ENCODE assay signal across 8 cellular contexts in genomic region chr5:179762079-179762780, GRCh38. TPM values are rescaled to one million over a fixed set of nuclear protein-coding genes. Genes with fewer than 3 reads are reported as not detected.
DNase-seq lines count a peak whose midpoint lies in the region; ATAC-seq and TF ChIP-seq lines count a peak whose summit lies in the region.

No MANE protein-coding gene starts in this region.

- H3K27me3 ChIP-seq in MG63 (no peaks in the 10 kb centered on the region), iPS-15b (ENCODE audit: control insufficient read depth, insufficient read depth, low read length) (no peaks in the 10 kb centered on the region), thyroid gland (no peaks in the 10 kb centered on the region)

- H3K4me1 ChIP-seq in iPS-15b (ENCODE audit: control insufficient read depth, insufficient read depth, low read length) (peaks cover 16% of the 10 kb centered on the region), thyroid gland (peaks cover 26 to 44% of the 10 kb centered on the region in 2 donors)

- no peak for TF ChIP-seq CTCF in thyroid gland (IDR thresholded peaks at IDR 0.05)

- H3K4me3 Mint-ChIP-seq in activated CD4-positive, alpha-beta T cell treated with anti-CD3 and anti-CD28 coated beads, Interleukin-2, amount 10 ng/mL, durations not matched to agents 7 days and 5 days, result no peak overlapping the region
- no peak overlapping the region for H3K4me3 Mint-ChIP-seq in activated CD8-positive, alpha-beta T cell treated with anti-CD3 and anti-CD28 coated beads, Interleukin-2, amount 10 ng/mL, durations not matched to agents 7 days and 5 days

- H3K9me3 Mint-ChIP-seq in activated CD4-positive, alpha-beta T cell treated with anti-CD3 and anti-CD28 coated beads, Interleukin-2, amount 10 ng/mL, durations not matched to agents 7 days and 5 days, result no peaks in the 10 kb centered on the region
- H3K9me3 Mint-ChIP-seq in activated CD8-positive, alpha-beta T cell treated with anti-CD3 and anti-CD28 coated beads, Interleukin-2, amount 10 ng/mL, durations not matched to agents 7 days and 5 days (ENCODE audit: insufficient read depth), result no peaks in the 10 kb centered on the region

- no peak for TF ChIP-seq POLR2A in thyroid gland (IDR thresholded peaks at IDR 0.05)

- H3K4me1 Mint-ChIP-seq in activated CD4-positive, alpha-beta T cell treated with anti-CD3 and anti-CD28 coated beads, Interleukin-2, amount 10 ng/mL, durations not matched to agents 7 days and 5 days, result peaks cover 60% of the 10 kb centered on the region
- H3K4me1 Mint-ChIP-seq in activated CD8-positive, alpha-beta T cell treated with anti-CD3 and anti-CD28 coated beads, Interleukin-2, amount 10 ng/mL, durations not matched to agents 7 days and 5 days (ENCODE audit: low read depth), result peaks cover 44% of the 10 kb centered on the region

- peaks cover 20% of the 10 kb centered on the region for H3K36me3 ChIP-seq in MG63
- peaks cover 17% of the 10 kb centered on the region for H3K36me3 ChIP-seq in iPS-15b (ENCODE audit: control insufficient read depth, insufficient read depth, low read length)
- peaks cover 13 to 14% of the 10 kb centered on the region in 2 donors for H3K36me3 ChIP-seq in thyroid gland

- peak; percentile 54 for DNase-seq in activated CD4-positive, alpha-beta T cell treated with anti-CD3 and anti-CD28 coated beads, Interleukin-2, amount 10 ng/mL, durations not matched to agents 7 days and 5 days
- DNase-seq in activated CD4-positive, alpha-beta T cell treated with anti-CD3 and anti-CD28 coated beads for 1 hour, result no peak
- peak; percentile 38 for DNase-seq in MG63
- peak; percentile 66 for DNase-seq in activated CD8-positive, alpha-beta T cell treated with anti-CD3 and anti-CD28 coated beads, Interleukin-2, amount 10 ng/mL, durations not matched to agents 7 days and 5 days
- peak; percentile 38 to 39 for DNase-seq in thyroid gland

- peak; percentile 70 for ATAC-seq in activated CD8-positive, alpha-beta T cell treated with anti-CD3 and anti-CD28 coated beads, Interleukin-2, amount 10 ng/mL, durations not matched to agents 7 days and 5 days
- ATAC-seq in HG03045 (IDR thresholded peaks at IDR 0.05; ENCODE audit: unreplicated experiment) (no peak), HG03039 (IDR thresholded peaks at IDR 0.05; ENCODE audit: unreplicated experiment) (no peak)

- CTCF ChIA-PET in activated CD4-positive, alpha-beta T cell treated with anti-CD3 and anti-CD28 coated beads, Interleukin-2, amount 10 ng/mL, durations not matched to agents 7 days and 5 days (lab: Charles Lee), result interaction anchor here (0.9 to 2.3 kb wide), 13 partner anchors 11 to 93 kb away, joined by 3 to 9 read pairs (median 4); partner anchors contain the start of gene LTC4S
- CTCF ChIA-PET in activated CD8-positive, alpha-beta T cell treated with anti-CD3 and anti-CD28 coated beads, Interleukin-2, amount 10 ng/mL, durations not matched to agents 7 days and 5 days (lab: Charles Lee), result interaction anchor here (0.5 to 3.6 kb wide), 29 partner anchors 7 to 553 kb away, joined by 3 to 48 read pairs (median 5); partner anchors contain the start of genes LTC4S and MAML1

- no peaks in the 10 kb centered on the region for H3K9me3 ChIP-seq in MG63
- H3K9me3 ChIP-seq in iPS-15b (ENCODE audit: control insufficient read depth, insufficient read depth, low read length), result no peaks in the 10 kb centered on the region
- H3K9me3 ChIP-seq in thyroid gland, result no peaks in the 10 kb centered on the region

- H3K27ac ChIP-seq in thyroid gland, result no peak overlapping the region

- H3K9ac ChIP-seq in iPS-15b (ENCODE audit: low read depth, low read length), result peak overlapping the region; percentile 6

- no peak overlapping the region for H3K4me3 ChIP-seq in MG63
- no peak overlapping the region for H3K4me3 ChIP-seq in iPS-15b (ENCODE audit: low read depth, low read length)
- no peak overlapping the region for H3K4me3 ChIP-seq in thyroid gland (replicated peaks in 1 of 3)

- H3K36me3 Mint-ChIP-seq in activated CD4-positive, alpha-beta T cell treated with anti-CD3 and anti-CD28 coated beads, Interleukin-2, amount 10 ng/mL, durations not matched to agents 7 days and 5 days (ENCODE audit: low read depth), result peaks cover 15% of the 10 kb centered on the region
- peaks cover 16% of the 10 kb centered on the region for H3K36me3 Mint-ChIP-seq in activated CD8-positive, alpha-beta T cell treated with anti-CD3 and anti-CD28 coated beads, Interleukin-2, amount 10 ng/mL, durations not matched to agents 7 days and 5 days (ENCODE audit: low read depth)

- POLR2A ChIA-PET in activated CD4-positive, alpha-beta T cell treated with anti-CD3 and anti-CD28 coated beads, Interleukin-2, amount 10 ng/mL, durations not matched to agents 7 days and 5 days (lab: Charles Lee), result no interaction called here
- POLR2A ChIA-PET in activated CD8-positive, alpha-beta T cell treated with anti-CD3 and anti-CD28 coated beads, Interleukin-2, amount 10 ng/mL, durations not matched to agents 7 days and 5 days (lab: Charles Lee), result interaction anchor here (1.6 kb wide), 1 partner anchor 84 kb away, joined by 6 read pairs; no protein-coding TSS in a partner anchor

- H3K27ac Mint-ChIP-seq in activated CD4-positive, alpha-beta T cell treated with anti-CD3 and anti-CD28 coated beads, Interleukin-2, amount 10 ng/mL, durations not matched to agents 7 days and 5 days, result peak overlapping the region; percentile 68
- H3K27ac Mint-ChIP-seq in activated CD8-positive, alpha-beta T cell treated with anti-CD3 and anti-CD28 coated beads, Interleukin-2, amount 10 ng/mL, durations not matched to agents 7 days and 5 days, result peak overlapping the region; percentile 63

- H3K27me3 Mint-ChIP-seq in activated CD4-positive, alpha-beta T cell treated with anti-CD3 and anti-CD28 coated beads, Interleukin-2, amount 10 ng/mL, durations not matched to agents 7 days and 5 days, result no peaks in the 10 kb centered on the region
- no peaks in the 10 kb centered on the region for H3K27me3 Mint-ChIP-seq in activated CD8-positive, alpha-beta T cell treated with anti-CD3 and anti-CD28 coated beads, Interleukin-2, amount 10 ng/mL, durations not matched to agents 7 days and 5 days (ENCODE audit: low read depth)

- intact Hi-C loops in thyroid gland (cut with DNase I), result loop anchor here (5.0 kb wide), 1 partner anchor 35 kb away; no protein-coding TSS in a partner anchor

- 42 to 48% methylated on average over 9 to 10 of the region's 10 CpGs for WGBS in thyroid gland, 2 donors

RNA-seq across cellular contexts. Expression of gene MAML1, which starts 29.6 kb away (rescaled TPM):
- total RNA-seq in activated CD4-positive, alpha-beta T cell treated with anti-CD3 and anti-CD28 coated beads, Interleukin-2, amount 10 ng/mL, durations not matched to agents 7 days and 5 days, result 10 to 100 TPM; 34.3 to 34.9 TPM
- total RNA-seq in MG63 (2014; rRNA removed; shearing (Covaris generic); ENCODE audit: low replicate concordance), result 10.6 and 21.3 TPM in 2 replicates
- 10 to 100 TPM; 28.9 to 30.0 TPM for total RNA-seq in activated CD8-positive, alpha-beta T cell treated with anti-CD3 and anti-CD28 coated beads, Interleukin-2, amount 10 ng/mL, durations not matched to agents 7 days and 5 days
- 10 to 100 TPM; 27.3 to 46.7 (median 28.0) TPM for total RNA-seq in thyroid gland

RNA-seq across cellular contexts. Expression of gene LTC4S, which starts 31.6 kb away (rescaled TPM):
- total RNA-seq in activated CD4-positive, alpha-beta T cell treated with anti-CD3 and anti-CD28 coated beads, Interleukin-2, amount 10 ng/mL, durations not matched to agents 7 days and 5 days, result 1 to 10 TPM; 1.4 to 2.5 TPM
- 1.7 TPM in 1 of 2 replicates, not detected in the other for total RNA-seq in MG63 (2014; rRNA removed; shearing (Covaris generic); ENCODE audit: low replicate concordance)
- total RNA-seq in activated CD8-positive, alpha-beta T cell treated with anti-CD3 and anti-CD28 coated beads, Interleukin-2, amount 10 ng/mL, durations not matched to agents 7 days and 5 days, result 1 to 10 TPM; 3.7 to 3.8 TPM
- 10 to 100 TPM in 2 of 4 donors, 1 to 10 TPM in 2; 6.4 to 28.2 (median 15.9) TPM for total RNA-seq in thyroid gland

RNA-seq across cellular contexts. Expression of gene MGAT4B, which starts 44.4 kb away (rescaled TPM):
- total RNA-seq in activated CD4-positive, alpha-beta T cell treated with anti-CD3 and anti-CD28 coated beads, Interleukin-2, amount 10 ng/mL, durations not matched to agents 7 days and 5 days, result 10 to 100 TPM; 86.2 to 87.7 TPM
- 149 and 238 TPM in 2 replicates for total RNA-seq in MG63 (2014; rRNA removed; shearing (Covaris generic); ENCODE audit: low replicate concordance)
- total RNA-seq in activated CD8-positive, alpha-beta T cell treated with anti-CD3 and anti-CD28 coated beads, Interleukin-2, amount 10 ng/mL, durations not matched to agents 7 days and 5 days, result 100 to 1,000 TPM in 1 of 2 experiments, 10 to 100 TPM in 1; 85.9 to 103 TPM
- total RNA-seq in thyroid gland, result 100 to 1,000 TPM in 2 of 4 donors, 10 to 100 TPM in 2; 83.6 to 108 (median 102) TPM

RNA-seq across cellular contexts. Expression of gene SQSTM1, which starts 58.5 kb away (rescaled TPM):
- total RNA-seq in activated CD4-positive, alpha-beta T cell treated with anti-CD3 and anti-CD28 coated beads, Interleukin-2, amount 10 ng/mL, durations not matched to agents 7 days and 5 days, result 10 to 100 TPM; 79.6 to 93.0 TPM
- total RNA-seq in MG63 (2014; rRNA removed; shearing (Covaris generic); ENCODE audit: low replicate concordance), result 484 and 538 TPM in 2 replicates
- 100 to 1,000 TPM in 1 of 2 experiments, 10 to 100 TPM in 1; 100.0 to 102 TPM for total RNA-seq in activated CD8-positive, alpha-beta T cell treated with anti-CD3 and anti-CD28 coated beads, Interleukin-2, amount 10 ng/mL, durations not matched to agents 7 days and 5 days
- 1,000 to 10,000 TPM in 1 of 4 donors, 100 to 1,000 TPM in 3; 649 to 1,146 (median 971) TPM for total RNA-seq in thyroid gland
